Comparison of ENCODE assay signal across 9 cellular contexts in the genomic region with DNA sequence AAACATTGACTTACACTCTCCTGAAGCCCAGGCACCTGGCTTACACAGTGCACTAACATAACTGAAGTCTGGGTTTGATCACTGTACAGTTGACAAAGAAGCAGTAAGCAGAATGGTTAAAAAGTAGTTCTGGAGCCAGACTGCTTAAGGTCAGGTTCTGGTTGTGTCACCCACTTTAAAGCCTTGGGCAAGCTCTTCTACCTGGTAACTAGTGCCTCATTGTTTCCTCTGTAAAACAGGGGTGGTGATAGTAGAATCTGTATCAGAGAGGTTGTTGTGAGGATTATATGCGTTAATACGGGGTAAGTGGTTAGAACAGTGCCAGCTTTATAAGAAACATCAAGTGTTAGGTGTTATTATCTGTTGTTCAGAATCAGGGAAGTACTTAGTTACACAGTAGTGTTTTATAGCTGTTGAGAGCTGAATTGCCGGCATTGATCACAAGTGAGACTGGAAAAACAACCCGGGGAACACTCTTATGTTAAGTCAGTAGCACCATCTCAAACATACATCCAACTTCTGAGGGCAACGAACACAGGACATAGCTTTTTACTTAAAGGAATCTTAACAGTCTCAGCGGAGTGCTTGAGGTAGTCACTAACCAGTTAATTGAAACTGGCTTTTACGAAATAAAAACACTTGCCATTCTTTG. TPM values are rescaled to one million over a fixed set of nuclear protein-coding genes. Genes with fewer than 3 reads are reported as not detected.
DNase-seq lines count a peak whose midpoint lies in the region; ATAC-seq lines count a peak whose summit lies in the region.
"Had no signal": no experiment of that assay in that cellular context is flagged by ENCODE, and none has a peak within 500 bp of the region (broad histone marks: within the 10 kb centered on the region; RNA-seq: fewer than 3 reads in every experiment).

No MANE protein-coding gene starts in this region.

- intact Hi-C loops in posterior vena cava (cut with DNase I): loop anchor here in 1 of 2 donors (2.0 kb wide), 1 partner anchor 208 kb away; no protein-coding TSS in a partner anchor

- H3K27ac ChIP-seq in epithelial cell of prostate: peak overlapping the region; percentile 2

- no peak for ATAC-seq in HG03378 (IDR thresholded peaks at IDR 0.05; ENCODE audit: unreplicated experiment)

- DNase-seq in EH (ENCODE audit: low read depth) (peak; percentile 11), NCI-H524 treated with DMSO at 0.1 percent for 48 hours (lab: John Stamatoyannopoulos, UW) (peak; percentile 78), epithelial cell of prostate (ENCODE audit: low read depth, low spot score) (no peak), renal cortical epithelial cell (ENCODE audit: low read depth) (peak; percentile 61), NCI-H2196 (lab: John Stamatoyannopoulos, UW; ENCODE audit: unreplicated experiment) (no peak), superior temporal gyrus (ENCODE audit: extremely low spot score) (no peak), posterior vena cava (ENCODE audit: low spot score) (no peak)
- DNase-seq: activated CD4-positive, CD25-positive, alpha-beta regulatory T cell treated with anti-CD3 and anti-CD28 coated beads, Interleukin-2, amount 50 U/mL, for 72 hours had no signal

RNA-seq across cellular contexts. Expression of a gene that starts 3.7 kb away (rescaled TPM):
- 47.2 and 52.4 TPM in 2 replicates for total RNA-seq in renal cortical epithelial cell
- 10 to 100 TPM; 50.1 to 84.0 TPM for total RNA-seq in posterior vena cava

Comparison
In these comparisons a context has a peak if more than half of its experiments do, and no peak if none do; other contexts are left out.
1. DNase-seq: peak in EH (single experiment), NCI-H524 treated with DMSO at 0.1 percent for 48 hours (single experiment) and renal cortical epithelial cell (single experiment); none in epithelial cell of prostate (single experiment), NCI-H2196 (single experiment), superior temporal gyrus (single experiment) and posterior vena cava (single experiment).